32 cellular contexts compared by ENCODE assay signal in genomic region chr2:148918554-148918953, GRCh38.
"Had no signal": no experiment of that assay in that cellular context is flagged by ENCODE, and none has a peak within 500 bp of the region (broad histone marks: within the 10 kb centered on the region; RNA-seq: fewer than 3 reads in every experiment).

No MANE protein-coding gene starts in this region.

- ATAC-seq: activated CD8-positive, alpha-beta T cell treated with anti-CD3 and anti-CD28 coated beads for 36 hours; activated naive CD4-positive, alpha-beta T cell treated with anti-CD3 and anti-CD28 coated beads, Interleukin-2, amount 50 U/mL, for 72 hours; body of pancreas had no signal

- FAIRE-seq: astrocyte, TTC549 had no signal

- H3K27me3 ChIP-seq: adrenal gland, body of pancreas, brain microvascular endothelial cell, breast epithelium had no signal

- H3K4me3 ChIP-seq: adrenal gland, body of pancreas, breast epithelium had no signal

- H3K36me3 ChIP-seq: adrenal gland, brain microvascular endothelial cell, breast epithelium had no signal

- H3K9me3 ChIP-seq: adrenal gland had no signal

- H3K4me1 ChIP-seq: adrenal gland, body of pancreas, breast epithelium had no signal

- H3K27ac ChIP-seq: adrenal gland, body of pancreas, brain microvascular endothelial cell, breast epithelium, VCaP had no signal

- DNase-seq: activated B cell treated with CpG ODN at 0.5 μM for 24 hours; activated CD4-positive, alpha-beta memory T cell treated with anti-CD3 and anti-CD28 coated beads for 36 hours; activated CD4-positive, alpha-beta T cell treated with anti-CD3 and anti-CD28 coated beads for 4 hours; activated CD4-positive, alpha-beta T cell treated with anti-CD3 and anti-CD28 coated beads, Interleukin-2, amount 10 ng/mL, durations not matched to agents 24 days and 14 days; activated CD4-positive, alpha-beta T cell treated with anti-CD3 and anti-CD28 coated beads, Interleukin-2, amount 50 U/mL, for 1 hour; activated CD4-positive, alpha-beta T cell treated with anti-CD3 and anti-CD28 coated beads, Interleukin-2, amount 50 U/mL, for 4 hours; activated CD4-positive, CD25-positive, alpha-beta regulatory T cell treated with anti-CD3 and anti-CD28 coated beads, Interleukin-2, amount 50 U/mL, for 72 hours; activated CD8-positive, alpha-beta memory T cell treated with anti-CD3 and anti-CD28 coated beads, Interleukin-2, amount 50 U/mL, for 4 hours; activated CD8-positive, alpha-beta T cell treated with anti-CD3 and anti-CD28 coated beads for 36 hours; activated effector memory CD4-positive, alpha-beta T cell treated with anti-CD3 and anti-CD28 coated beads, Interleukin-2, amount 50 U/mL, for 16 hours; activated gamma-delta T cell treated with Interleukin-2 at 50 U/mL for 16 hours; activated naive CD4-positive, alpha-beta T cell; activated naive CD4-positive, alpha-beta T cell treated with anti-CD3 and anti-CD28 coated beads for 36 hours; activated naive CD4-positive, alpha-beta T cell treated with anti-CD3 and anti-CD28 coated beads, Interleukin-2, amount 50 U/mL, for 16 hours; activated naive CD8-positive, alpha-beta T cell treated with anti-CD3 and anti-CD28 coated beads for 36 hours; activated T-cell treated with anti-CD3 and anti-CD28 coated beads for 4 hours; activated T-cell treated with anti-CD3 and anti-CD28 coated beads, Interleukin-2, amount 50 U/mL, for 1 hour; activated T-cell treated with anti-CD3 and anti-CD28 coated beads, Interleukin-2, amount 50 U/mL, for 48 hours; adrenal gland; amniotic stem cell; aorta; body of pancreas; brain microvascular endothelial cell; central memory CD4-positive, alpha-beta T cell; T-helper 1 cell; T-helper 2 cell; T-helper 9 cell had no signal
